In the genomic region with DNA sequence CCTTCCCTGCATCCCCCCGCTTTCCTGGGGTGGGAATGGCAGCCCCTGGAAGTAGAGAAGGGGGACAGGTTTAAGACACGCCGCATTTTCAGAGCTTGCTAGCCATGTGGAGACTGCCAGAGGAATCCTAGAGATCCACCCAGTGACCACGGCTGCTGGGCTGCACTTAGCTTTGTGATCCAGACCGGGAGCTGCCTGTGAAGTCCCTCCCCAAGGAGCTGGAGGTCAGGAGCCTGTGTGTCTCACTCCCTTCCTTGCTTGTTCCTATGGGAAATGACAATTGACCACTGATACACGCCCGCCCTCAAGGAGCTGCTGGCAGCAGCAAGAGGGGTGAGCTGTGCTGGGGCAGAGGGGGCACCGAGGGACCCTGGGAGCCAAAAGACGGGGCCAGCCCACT, we compare ENCODE assay signal across 24 cellular contexts.
A peak's percentile ranks its signal among the peaks of the same experiment; 100 is the strongest.
DNase-seq lines count a peak whose midpoint lies in the region; ATAC-seq, FAIRE-seq and TF ChIP-seq lines count a peak whose summit lies in the region.
"Had no signal": no experiment of that assay in that cellular context is flagged by ENCODE, and none has a peak within 500 bp of the region (broad histone marks: within the 10 kb centered on the region; RNA-seq: fewer than 3 reads in every experiment).

No MANE protein-coding gene starts in this region.

- TF ChIP-seq CTCF in bronchial epithelial cell (IDR thresholded peaks at IDR 0.05; ENCODE audit: insufficient read depth, low read length, severe bottlenecking) = no peak
- TF ChIP-seq CTCF in mesothelial cell of epicardium (IDR thresholded peaks at IDR 0.05; ENCODE audit: unreplicated experiment) = no peak
- no peak for TF ChIP-seq CTCF in testis (IDR thresholded peaks at IDR 0.05)

- no peak for DNase-seq in activated naive CD8-positive, alpha-beta T cell treated with anti-CD3 and anti-CD28 coated beads, Interleukin-2, amount 10 ng/mL, durations not matched to agents 7 days and 5 days
- no peak for DNase-seq in activated naive CD8-positive, alpha-beta T cell treated with anti-CD3 and anti-CD28 coated beads for 36 hours
- DNase-seq in bronchial epithelial cell (ENCODE audit: low read depth) = no peak
- no peak for DNase-seq in mesothelial cell of epicardium (ENCODE audit: low spot score in 2 of 2, unreplicated experiment in 2 of 2)
- DNase-seq in testis = peak; percentile 39
- DNase-seq in NOMO-1 (lab: John Stamatoyannopoulos, UW; ENCODE audit: unreplicated experiment in 2 of 2) = no peak
- no peak for DNase-seq in amygdala (lab: John Stamatoyannopoulos, UW)
- DNase-seq: activated CD4-positive, alpha-beta T cell treated with anti-CD3 and anti-CD28 coated beads for 48 hours; activated naive CD4-positive, alpha-beta T cell treated with anti-CD3 and anti-CD28 coated beads, Interleukin-2, amount 10 ng/mL, durations not matched to agents 7 days and 5 days; GF-D8; midbrain; natural killer cell; NCI-H1092; NCI-H187 treated with DMSO at 0.1 percent for 48 hours; RPMI8226 had no signal

- H3K4me1 Mint-ChIP-seq in activated naive CD8-positive, alpha-beta T cell treated with anti-CD3 and anti-CD28 coated beads, Interleukin-2, amount 10 ng/mL, durations not matched to agents 7 days and 5 days = peaks cover 43% of the 10 kb centered on the region
- peaks cover 43% of the 10 kb centered on the region for H3K4me1 Mint-ChIP-seq in activated naive CD8-positive, alpha-beta T cell treated with anti-CD3 and anti-CD28 coated beads for 36 hours
- peaks cover 52% of the 10 kb centered on the region for H3K4me1 Mint-ChIP-seq in mesothelial cell of epicardium

- no peak overlapping the region for H3K27ac ChIP-seq in testis
- H3K27ac ChIP-seq: ascending aorta, heart left ventricle, SK-N-MC, VCaP had no signal

- H3K36me3 ChIP-seq in bronchial epithelial cell (ENCODE audit: control insufficient read depth, insufficient read depth, low read length) (peaks cover 11% of the 10 kb centered on the region), testis (ENCODE audit: low read depth, missing control alignments) (no peaks in the 10 kb centered on the region)
- H3K36me3 ChIP-seq: ascending aorta had no signal

- peak overlapping the region; percentile 20 for H3K27ac Mint-ChIP-seq in activated naive CD8-positive, alpha-beta T cell treated with anti-CD3 and anti-CD28 coated beads, Interleukin-2, amount 10 ng/mL, durations not matched to agents 7 days and 5 days
- H3K27ac Mint-ChIP-seq in activated naive CD8-positive, alpha-beta T cell treated with anti-CD3 and anti-CD28 coated beads for 36 hours = no peak overlapping the region
- H3K27ac Mint-ChIP-seq in mesothelial cell of epicardium = peak overlapping the region; percentile 75
- H3K27ac Mint-ChIP-seq: activated naive CD4-positive, alpha-beta T cell treated with anti-CD3 and anti-CD28 coated beads, Interleukin-2, amount 10 ng/mL, durations not matched to agents 7 days and 5 days; activated T-helper 1 cell treated with anti-CD3 and anti-CD28 coated beads, Interleukin-12 subunit alpha, Interleukin-12 subunit beta, Interleukin-2, Interleukin-4 antibody, amounts not matched to agents 30 ng/mL and 10 ng/mL and 1 ng/mL, durations not matched to agents 14 hours and 24 hours and 36 hours; type B pancreatic cell had no signal

- H3K27me3 ChIP-seq in bronchial epithelial cell (ENCODE audit: control insufficient read depth, insufficient read depth, low read length) (no peaks in the 10 kb centered on the region), testis (no peaks in the 10 kb centered on the region)
- H3K27me3 ChIP-seq: ascending aorta, heart left ventricle had no signal

- H3K4me3 Mint-ChIP-seq in activated naive CD8-positive, alpha-beta T cell treated with anti-CD3 and anti-CD28 coated beads, Interleukin-2, amount 10 ng/mL, durations not matched to agents 7 days and 5 days = no peak overlapping the region
- H3K4me3 Mint-ChIP-seq in activated naive CD8-positive, alpha-beta T cell treated with anti-CD3 and anti-CD28 coated beads for 36 hours = no peak overlapping the region
- H3K4me3 Mint-ChIP-seq in mesothelial cell of epicardium = no peak overlapping the region
- H3K4me3 Mint-ChIP-seq: activated naive CD4-positive, alpha-beta T cell treated with anti-CD3 and anti-CD28 coated beads, Interleukin-2, amount 10 ng/mL, durations not matched to agents 7 days and 5 days; activated T-helper 1 cell treated with anti-CD3 and anti-CD28 coated beads, Interleukin-12 subunit alpha, Interleukin-12 subunit beta, Interleukin-2, Interleukin-4 antibody, amounts not matched to agents 30 ng/mL and 10 ng/mL and 1 ng/mL, durations not matched to agents 14 hours and 24 hours and 36 hours; B cell; natural killer cell; type B pancreatic cell had no signal

- 63 to 66% methylated on average over 6 to 9 of the region's 9 CpGs for WGBS in testis, 2 donors

- H3K36me3 Mint-ChIP-seq in activated naive CD8-positive, alpha-beta T cell treated with anti-CD3 and anti-CD28 coated beads, Interleukin-2, amount 10 ng/mL, durations not matched to agents 7 days and 5 days = peaks cover 3% of the 10 kb centered on the region
- peaks cover 5% of the 10 kb centered on the region for H3K36me3 Mint-ChIP-seq in activated naive CD8-positive, alpha-beta T cell treated with anti-CD3 and anti-CD28 coated beads for 36 hours
- H3K36me3 Mint-ChIP-seq in mesothelial cell of epicardium = peaks cover 9% of the 10 kb centered on the region
- H3K36me3 Mint-ChIP-seq: natural killer cell had no signal

- no peak for ATAC-seq in activated naive CD8-positive, alpha-beta T cell treated with anti-CD3 and anti-CD28 coated beads, Interleukin-2, amount 10 ng/mL, durations not matched to agents 7 days and 5 days (ENCODE audit: low read depth)
- ATAC-seq in HG02981 (IDR thresholded peaks at IDR 0.05; ENCODE audit: unreplicated experiment) = no peak
- ATAC-seq: natural killer cell had no signal

- no peak for TF ChIP-seq POLR2A in testis (IDR thresholded peaks at IDR 0.05)

- POLR2A ChIA-PET in activated naive CD8-positive, alpha-beta T cell treated with anti-CD3 and anti-CD28 coated beads, Interleukin-2, amount 10 ng/mL, durations not matched to agents 7 days and 5 days (lab: Charles Lee) = interaction anchor here (0.7 to 2.0 kb wide), 4 partner anchors 8 to 73 kb away, joined by 3 to 8 read pairs (median 3); no protein-coding TSS in a partner anchor

- H3K4me3 ChIP-seq in bronchial epithelial cell (ENCODE audit: low read depth, low read length) (no peak overlapping the region), testis (no peak overlapping the region)
- H3K4me3 ChIP-seq: ascending aorta, heart left ventricle, SK-N-MC had no signal

- H3K9me3 Mint-ChIP-seq in activated naive CD8-positive, alpha-beta T cell treated with anti-CD3 and anti-CD28 coated beads, Interleukin-2, amount 10 ng/mL, durations not matched to agents 7 days and 5 days = no peaks in the 10 kb centered on the region
- no peaks in the 10 kb centered on the region for H3K9me3 Mint-ChIP-seq in activated naive CD8-positive, alpha-beta T cell treated with anti-CD3 and anti-CD28 coated beads for 36 hours
- H3K9me3 Mint-ChIP-seq in mesothelial cell of epicardium = no peaks in the 10 kb centered on the region
- H3K9me3 Mint-ChIP-seq: activated naive CD4-positive, alpha-beta T cell treated with anti-CD3 and anti-CD28 coated beads, Interleukin-2, amount 10 ng/mL, durations not matched to agents 7 days and 5 days; activated T-helper 1 cell treated with anti-CD3 and anti-CD28 coated beads, Interleukin-12 subunit alpha, Interleukin-12 subunit beta, Interleukin-2, Interleukin-4 antibody, amounts not matched to agents 30 ng/mL and 10 ng/mL and 1 ng/mL, durations not matched to agents 14 hours and 24 hours and 36 hours; natural killer cell; type B pancreatic cell had no signal

- intact Hi-C loops in testis (cut with DNase I; ENCODE audit: low total_unique reads) = no loop called here

- H3K9me3 ChIP-seq in testis = no peaks in the 10 kb centered on the region
- H3K9me3 ChIP-seq: ascending aorta, heart left ventricle had no signal

- peaks cover 18% of the 10 kb centered on the region for H3K4me1 ChIP-seq in testis
- H3K4me1 ChIP-seq: ascending aorta had no signal

- FAIRE-seq in bronchial epithelial cell (lab: Jason Lieb, UNC) = peak; percentile 43
- FAIRE-seq: H54 had no signal

- no peaks in the 10 kb centered on the region for H3K27me3 Mint-ChIP-seq in activated naive CD8-positive, alpha-beta T cell treated with anti-CD3 and anti-CD28 coated beads, Interleukin-2, amount 10 ng/mL, durations not matched to agents 7 days and 5 days
- no peaks in the 10 kb centered on the region for H3K27me3 Mint-ChIP-seq in activated naive CD8-positive, alpha-beta T cell treated with anti-CD3 and anti-CD28 coated beads for 36 hours
- no peaks in the 10 kb centered on the region for H3K27me3 Mint-ChIP-seq in mesothelial cell of epicardium (ENCODE audit: low read depth)
- H3K27me3 Mint-ChIP-seq: activated naive CD4-positive, alpha-beta T cell treated with anti-CD3 and anti-CD28 coated beads, Interleukin-2, amount 10 ng/mL, durations not matched to agents 7 days and 5 days; B cell; type B pancreatic cell had no signal
